17 cellular contexts compared by ENCODE assay signal in the genomic region with DNA sequence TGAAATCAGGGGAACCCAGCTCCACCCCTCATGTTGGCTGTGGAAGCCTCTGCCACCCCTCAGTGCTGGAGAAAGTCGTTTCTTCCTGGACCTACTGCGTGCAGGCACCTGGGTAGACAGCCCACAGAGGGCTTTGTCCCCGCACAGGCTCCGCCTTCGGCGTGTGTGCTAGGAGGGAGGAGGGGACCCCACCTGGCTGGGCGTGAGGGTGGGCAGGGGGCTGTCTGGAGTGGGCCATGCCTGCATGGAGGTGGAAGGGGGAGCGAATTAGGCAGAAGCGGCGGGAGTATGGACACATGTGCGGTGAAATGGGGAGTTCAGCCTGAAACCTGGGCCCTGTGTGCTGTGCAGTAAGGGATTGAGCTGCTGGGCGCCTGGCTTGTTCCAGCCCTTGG. TPM values are rescaled to one million over a fixed set of nuclear protein-coding genes. Genes with fewer than 3 reads are reported as not detected.
DNase-seq lines count a peak whose midpoint lies in the region; ATAC-seq, FAIRE-seq and TF ChIP-seq lines count a peak whose summit lies in the region.
"Had no signal": no experiment of that assay in that cellular context is flagged by ENCODE, and none has a peak within 500 bp of the region (broad histone marks: within the 10 kb centered on the region; RNA-seq: fewer than 3 reads in every experiment).

No MANE protein-coding gene starts in this region.

- no peak overlapping the region for H2AFZ ChIP-seq in ACC112 (ENCODE audit: low read length, unreplicated experiment)

- FAIRE-seq in kidney (lab: Jason Lieb, UNC), result no peak
- FAIRE-seq: D721Med had no signal

- intact Hi-C loops in kidney (cut with DNase I), result loop anchor here (10.0 kb wide), 2 partner anchors 107 to 277 kb away; no protein-coding TSS in a partner anchor

- H3K27ac Mint-ChIP-seq in brain, result peak overlapping the region in 4 of 5 experiments; percentile 62 to 76 (median 76)
- H3K27ac Mint-ChIP-seq: activated T-helper 2 cell treated with anti-CD3 and anti-CD28 coated beads, Interferon-gamma antibody, Interleukin-2, Interleukin-4, amounts not matched to agents 10 μg/mL and 5 μg/mL and 100 μg/mL, durations not matched to agents 14 hours and 24 hours and 36 hours; memory B cell; progenitor cell of endocrine pancreas had no signal

- no peaks in the 10 kb centered on the region for H3K27me3 ChIP-seq in ACC112 (ENCODE audit: insufficient read depth, low read length)

- H3K79me2 ChIP-seq in ACC112 (ENCODE audit: control insufficient read depth, insufficient read depth, low read length, unreplicated experiment), result no peaks in the 10 kb centered on the region

- peaks cover 27% of the 10 kb centered on the region for H3K4me1 ChIP-seq in ACC112 (ENCODE audit: control insufficient read depth, insufficient read depth, low read length, unreplicated experiment)
- H3K4me1 ChIP-seq in kidney (ENCODE audit: control insufficient read depth in 1 of 2, insufficient read depth in 1 of 2, low read depth in 1 of 2, low read length in 2 of 2), result peaks cover 0 to 9% of the 10 kb centered on the region in 2 donors

- H3K36me3 Mint-ChIP-seq in brain, result peaks cover 54% of the 10 kb centered on the region
- H3K36me3 Mint-ChIP-seq: memory B cell had no signal

- no peak for TF ChIP-seq CTCF in brain (conservative IDR thresholded peaks at IDR 0.05)
- no peak for TF ChIP-seq CTCF in kidney (IDR thresholded peaks at IDR 0.05; ENCODE audit: borderline replicate concordance, extremely low read depth, insufficient read depth)

- H3K36me3 ChIP-seq in ACC112 (ENCODE audit: insufficient read depth, low read length), result no peaks in the 10 kb centered on the region
- no peaks in the 10 kb centered on the region for H3K36me3 ChIP-seq in kidney (ENCODE audit: control insufficient read depth in 1 of 2, insufficient read depth in 2 of 2, low read length in 2 of 2)

- H3K27ac ChIP-seq in ACC112 (ENCODE audit: low read depth, low read length) (peak overlapping the region; percentile 75; the same call in 1 of the 2 replicates), kidney (ENCODE audit: low read depth in 2 of 2, low read length in 2 of 2) (no peak overlapping the region), skin epidermis (peak overlapping the region in 18 of 21 experiments; percentile 9 to 92 (median 76))

- no peak for ATAC-seq in GM21367 (IDR thresholded peaks at IDR 0.05; ENCODE audit: unreplicated experiment)
- ATAC-seq: stimulated activated naive CD8-positive, alpha-beta T cell treated with anti-CD3 and anti-CD28 coated beads, Interleukin-15, Interleukin-2, amounts not matched to agents 100 U/mL and 50 U/mL, for 24 hours had no signal

- H3K9me3 ChIP-seq in kidney (ENCODE audit: control insufficient read depth in 1 of 2, low read length in 2 of 2), result no peaks in the 10 kb centered on the region

- H3K4me3 Mint-ChIP-seq in brain, result no peak overlapping the region
- H3K4me3 Mint-ChIP-seq: memory B cell had no signal

- H3K9me3 Mint-ChIP-seq in brain, result no peaks in the 10 kb centered on the region
- H3K9me3 Mint-ChIP-seq: activated T-helper 2 cell treated with anti-CD3 and anti-CD28 coated beads, Interferon-gamma antibody, Interleukin-2, Interleukin-4, amounts not matched to agents 10 μg/mL and 5 μg/mL and 100 μg/mL, durations not matched to agents 14 hours and 24 hours and 36 hours; memory B cell had no signal

- H3K4me1 Mint-ChIP-seq in brain, result peaks cover 33% of the 10 kb centered on the region
- H3K4me1 Mint-ChIP-seq: memory B cell had no signal

- H3K4me3 ChIP-seq in ACC112 (ENCODE audit: low read depth, low read length) (no peak overlapping the region), kidney (ENCODE audit: low read length in 2 of 2) (no peak overlapping the region), skin epidermis (no peak overlapping the region)

- DNase-seq in kidney (peak; percentile 75), activated gamma-delta T cell (lab: John Stamatoyannopoulos, UW) (no peak)
- DNase-seq in activated CD4-positive, alpha-beta T cell treated with anti-CD3 and anti-CD28 coated beads for 1 hour, result no peak
- DNase-seq in stimulated activated CD4-positive, alpha-beta T cell treated with anti-CD3 and anti-CD28 coated beads, Interleukin-4, amount 100 ng/mL, for 1 hour, result no peak
- DNase-seq: activated CD4-positive, alpha-beta T cell treated with anti-CD3 and anti-CD28 coated beads, Interleukin-2, amount 50 U/mL, for 48 hours; NCI-H1105 treated with DMSO at 0.1 percent for 48 hours; NCI-H524; stimulated activated naive CD8-positive, alpha-beta T cell treated with anti-CD3 and anti-CD28 coated beads, Interleukin-15, Interleukin-2, amounts not matched to agents 100 U/mL and 50 U/mL, for 24 hours had no signal

- H3K27me3 Mint-ChIP-seq in brain, result peaks cover 4% of the 10 kb centered on the region
- H3K27me3 Mint-ChIP-seq: progenitor cell of endocrine pancreas had no signal

- no peak overlapping the region for H3K9ac ChIP-seq in kidney (ENCODE audit: low read length in 2 of 2)

RNA-seq across cellular contexts. Expression of a gene that starts 49.3 kb away (rescaled TPM):
- polyA plus RNA-seq in brain (ENCODE audit: insufficient read depth, low read depth, low replicate concordance), result 135 TPM
- total RNA-seq in kidney, result 105 TPM
- 23.3 TPM for polyA plus RNA-seq in kidney (ENCODE audit: insufficient read depth, low read depth, low replicate concordance)
- total RNA-seq: activated T-helper 2 cell treated with anti-CD3 and anti-CD28 coated beads, Interferon-gamma antibody, Interleukin-2, Interleukin-4, amounts not matched to agents 10 μg/mL and 5 μg/mL and 100 μg/mL, durations not matched to agents 14 hours and 24 hours and 36 hours; T-helper 2 cell treated with Interferon-gamma antibody and Interleukin-4, amounts not matched to agents 100 ng/mL and 5 ng/mL, for 36 hours had no signal

Comparison
In these comparisons a context has a peak if more than half of its experiments do, and no peak if none do; other contexts are left out.
1. H3K27ac ChIP-seq: peak in ACC112 (single experiment) and skin epidermis (18 of 21); none in kidney (0 of 2).